Comparison of ENCODE assay signal across 2 cellular contexts in the genomic region with DNA sequence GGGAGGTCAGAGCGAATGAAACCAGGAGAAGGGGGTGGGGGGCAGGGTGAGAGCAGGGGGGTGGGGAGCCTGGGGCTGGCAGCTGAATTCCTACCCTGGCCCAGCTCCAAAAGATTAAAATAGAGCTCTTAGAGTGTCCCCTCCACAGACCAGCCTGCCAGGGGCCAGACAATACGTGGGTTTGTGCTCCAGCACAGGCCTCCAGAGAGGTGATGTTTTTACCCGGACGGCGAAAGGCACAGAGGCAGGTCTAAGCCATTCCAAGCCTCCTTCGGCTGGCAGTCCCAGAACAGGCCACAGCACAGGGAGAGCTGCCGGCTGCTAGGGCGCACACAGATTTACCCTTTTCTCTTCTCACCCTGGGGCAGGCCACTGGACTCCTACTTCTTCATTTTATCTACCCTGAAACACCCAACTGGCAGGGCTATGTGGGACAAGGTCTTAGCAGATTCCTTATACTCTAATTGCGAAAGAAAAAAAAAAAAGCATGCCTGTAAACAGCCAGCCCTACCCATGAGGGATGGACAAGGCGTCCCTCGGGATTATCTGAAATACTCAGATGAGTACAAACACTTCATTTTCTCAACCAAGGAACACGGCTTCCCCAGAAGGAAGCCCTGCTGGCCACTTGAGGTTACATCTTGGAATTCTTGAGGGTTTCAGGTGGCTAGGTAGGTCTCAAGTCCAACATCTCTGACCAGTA.
TF ChIP-seq lines count a peak whose summit lies in the region.

No MANE protein-coding gene starts in this region.

TF ChIP-seq in GM23338, 12 proteins besides CTCF, POLR2A, EP300 and RAD21 (continues in another document):
- no peak for TF ChIP-seq ZNF331 (CRISPR knock-in tag; IDR thresholded peaks at IDR 0.05; ENCODE audit: low read depth)
- TF ChIP-seq, protein P1, sequence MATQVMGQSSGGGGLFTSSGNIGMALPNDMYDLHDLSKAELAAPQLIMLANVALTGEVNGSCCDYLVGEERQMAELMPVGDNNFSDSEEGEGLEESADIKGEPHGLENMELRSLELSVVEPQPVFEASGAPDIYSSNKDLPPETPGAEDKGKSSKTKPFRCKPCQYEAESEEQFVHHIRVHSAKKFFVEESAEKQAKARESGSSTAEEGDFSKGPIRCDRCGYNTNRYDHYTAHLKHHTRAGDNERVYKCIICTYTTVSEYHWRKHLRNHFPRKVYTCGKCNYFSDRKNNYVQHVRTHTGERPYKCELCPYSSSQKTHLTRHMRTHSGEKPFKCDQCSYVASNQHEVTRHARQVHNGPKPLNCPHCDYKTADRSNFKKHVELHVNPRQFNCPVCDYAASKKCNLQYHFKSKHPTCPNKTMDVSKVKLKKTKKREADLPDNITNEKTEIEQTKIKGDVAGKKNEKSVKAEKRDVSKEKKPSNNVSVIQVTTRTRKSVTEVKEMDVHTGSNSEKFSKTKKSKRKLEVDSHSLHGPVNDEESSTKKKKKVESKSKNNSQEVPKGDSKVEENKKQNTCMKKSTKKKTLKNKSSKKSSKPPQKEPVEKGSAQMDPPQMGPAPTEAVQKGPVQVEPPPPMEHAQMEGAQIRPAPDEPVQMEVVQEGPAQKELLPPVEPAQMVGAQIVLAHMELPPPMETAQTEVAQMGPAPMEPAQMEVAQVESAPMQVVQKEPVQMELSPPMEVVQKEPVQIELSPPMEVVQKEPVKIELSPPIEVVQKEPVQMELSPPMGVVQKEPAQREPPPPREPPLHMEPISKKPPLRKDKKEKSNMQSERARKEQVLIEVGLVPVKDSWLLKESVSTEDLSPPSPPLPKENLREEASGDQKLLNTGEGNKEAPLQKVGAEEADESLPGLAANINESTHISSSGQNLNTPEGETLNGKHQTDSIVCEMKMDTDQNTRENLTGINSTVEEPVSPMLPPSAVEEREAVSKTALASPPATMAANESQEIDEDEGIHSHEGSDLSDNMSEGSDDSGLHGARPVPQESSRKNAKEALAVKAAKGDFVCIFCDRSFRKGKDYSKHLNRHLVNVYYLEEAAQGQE (IDR thresholded peaks at IDR 0.05; ENCODE audit: unreplicated experiment) = no peak
- TF ChIP-seq, protein P2, sequence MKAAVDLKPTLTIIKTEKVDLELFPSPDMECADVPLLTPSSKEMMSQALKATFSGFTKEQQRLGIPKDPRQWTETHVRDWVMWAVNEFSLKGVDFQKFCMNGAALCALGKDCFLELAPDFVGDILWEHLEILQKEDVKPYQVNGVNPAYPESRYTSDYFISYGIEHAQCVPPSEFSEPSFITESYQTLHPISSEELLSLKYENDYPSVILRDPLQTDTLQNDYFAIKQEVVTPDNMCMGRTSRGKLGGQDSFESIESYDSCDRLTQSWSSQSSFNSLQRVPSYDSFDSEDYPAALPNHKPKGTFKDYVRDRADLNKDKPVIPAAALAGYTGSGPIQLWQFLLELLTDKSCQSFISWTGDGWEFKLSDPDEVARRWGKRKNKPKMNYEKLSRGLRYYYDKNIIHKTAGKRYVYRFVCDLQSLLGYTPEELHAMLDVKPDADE (IDR thresholded peaks at IDR 0.05) = no peak
- TF ChIP-seq NANOG (IDR thresholded peaks at IDR 0.05; ENCODE audit: borderline replicate concordance) = no peak
- TF ChIP-seq JUNB (IDR thresholded peaks at IDR 0.05; ENCODE audit: unreplicated experiment) = no peak
- no peak for TF ChIP-seq EZH2phosphoT487 (IDR thresholded peaks at IDR 0.05; ENCODE audit: unreplicated experiment)
- no peak for TF ChIP-seq EZH2 (IDR thresholded peaks at IDR 0.05; ENCODE audit: low read depth, unreplicated experiment)
- TF ChIP-seq STAT1 (IDR thresholded peaks at IDR 0.05; ENCODE audit: unreplicated experiment) = no peak
- no peak for TF ChIP-seq ZNF114 (CRISPR knock-in tag; IDR thresholded peaks at IDR 0.05)
- no peak for TF ChIP-seq CREB1 (CRISPR knock-in tag; IDR thresholded peaks at IDR 0.05; ENCODE audit: low read depth)
- no peak for TF ChIP-seq POLR2AphosphoS5 (IDR thresholded peaks at IDR 0.05; ENCODE audit: low read depth)

TF ChIP-seq in H1, 55 proteins besides CTCF, POLR2A, EP300 and RAD21:
- TF ChIP-seq CEBPB (IDR thresholded peaks at IDR 0.05; ENCODE audit: low read depth, low read length) (no peak), JUND (IDR thresholded peaks at IDR 0.05; ENCODE audit: low read length) (no peak), ZNF274 (IDR thresholded peaks at IDR 0.05; ENCODE audit: borderline replicate concordance, extremely low read depth, low read length) (no peak), RXRA (IDR thresholded peaks at IDR 0.05; ENCODE audit: insufficient read depth, low read depth, low read length) (no peak), EZH2 (IDR thresholded peaks at IDR 0.05; ENCODE audit: low read depth, low read length, severe bottlenecking) (no peak), BRCA1 (IDR thresholded peaks at IDR 0.05; ENCODE audit: low read depth, low read length) (no peak), JUN (IDR thresholded peaks at IDR 0.05; ENCODE audit: low read depth, low read length) (no peak), KDM5A (IDR thresholded peaks at IDR 0.05; ENCODE audit: low read length) (no peak), POLR2AphosphoS5 (IDR thresholded peaks at IDR 0.05; ENCODE audit: low read depth, low read length) (no peak), SIN3A (conservative IDR thresholded peaks at IDR 0.05 in 1 of 2, IDR thresholded peaks at IDR 0.05 in 1 of 2; ENCODE audit: low read depth in 1 of 2, low read length in 2 of 2) (no peak), TCF12 (IDR thresholded peaks at IDR 0.05; ENCODE audit: low read depth, low read length) (no peak), USF2 (IDR thresholded peaks at IDR 0.05; ENCODE audit: low read length) (no peak), KDM4A (IDR thresholded peaks at IDR 0.05; ENCODE audit: low read depth, low read length, severe bottlenecking) (no peak), CBX8 (IDR thresholded peaks at IDR 0.05; ENCODE audit: borderline replicate concordance, low read depth, low read length) (no peak)
- TF ChIP-seq, protein P3, sequence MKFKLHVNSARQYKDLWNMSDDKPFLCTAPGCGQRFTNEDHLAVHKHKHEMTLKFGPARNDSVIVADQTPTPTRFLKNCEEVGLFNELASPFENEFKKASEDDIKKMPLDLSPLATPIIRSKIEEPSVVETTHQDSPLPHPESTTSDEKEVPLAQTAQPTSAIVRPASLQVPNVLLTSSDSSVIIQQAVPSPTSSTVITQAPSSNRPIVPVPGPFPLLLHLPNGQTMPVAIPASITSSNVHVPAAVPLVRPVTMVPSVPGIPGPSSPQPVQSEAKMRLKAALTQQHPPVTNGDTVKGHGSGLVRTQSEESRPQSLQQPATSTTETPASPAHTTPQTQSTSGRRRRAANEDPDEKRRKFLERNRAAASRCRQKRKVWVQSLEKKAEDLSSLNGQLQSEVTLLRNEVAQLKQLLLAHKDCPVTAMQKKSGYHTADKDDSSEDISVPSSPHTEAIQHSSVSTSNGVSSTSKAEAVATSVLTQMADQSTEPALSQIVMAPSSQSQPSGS (IDR thresholded peaks at IDR 0.05; ENCODE audit: low read length) = no peak
